8 cellular contexts compared by ENCODE assay signal in the genomic region with DNA sequence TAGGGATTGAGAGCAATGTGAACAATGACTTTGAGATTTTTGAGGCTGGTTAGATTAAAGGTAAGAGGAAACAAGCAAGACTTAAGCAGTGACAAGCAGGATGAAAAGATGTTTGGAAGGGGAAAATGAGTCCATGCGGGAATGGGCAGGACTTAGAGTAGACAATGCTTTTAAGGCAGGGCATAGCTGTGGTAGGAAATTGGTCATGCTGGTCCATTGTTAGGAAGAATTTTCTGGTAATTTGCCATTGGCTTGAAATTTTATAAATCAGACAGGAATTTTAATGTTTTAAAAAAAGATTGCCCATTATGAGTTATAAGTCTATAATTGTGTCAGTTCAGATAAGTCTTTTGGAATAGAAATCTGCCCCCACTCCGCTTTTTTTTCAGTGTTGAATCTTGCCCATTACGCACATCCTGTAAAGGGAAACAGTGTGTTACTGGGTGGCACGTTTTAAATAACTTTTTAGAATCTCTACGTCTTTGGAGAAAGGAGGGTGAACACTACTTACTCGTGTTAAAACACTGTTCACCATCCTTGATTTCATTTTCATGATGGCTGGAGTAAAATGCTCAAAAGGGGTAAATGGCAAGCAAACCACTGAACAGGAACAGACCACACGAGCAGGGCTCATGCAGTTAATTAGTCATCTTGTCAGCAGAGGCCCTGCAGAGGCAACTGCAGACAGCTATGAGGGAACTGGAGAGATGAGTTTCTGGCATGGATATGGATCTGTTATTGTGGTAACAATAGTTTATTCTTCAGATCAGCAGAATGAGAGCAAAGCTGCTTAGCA. TPM values are rescaled to one million over a fixed set of nuclear protein-coding genes. Genes with fewer than 3 reads are reported as not detected.
DNase-seq lines count a peak whose midpoint lies in the region; ATAC-seq and TF ChIP-seq lines count a peak whose summit lies in the region.

No MANE protein-coding gene starts in this region.

- in situ Hi-C loops in Panc1 (cut with HindIII; ENCODE audit: low pct_unique_long_range_greater_than_20kb, low sequenced_read_pairs): no loop called here

- H3K27me3 ChIP-seq in Panc1 (ENCODE audit: control insufficient read depth, insufficient read depth, low read length): no peaks in the 10 kb centered on the region

- no peaks in the 10 kb centered on the region; the same call in 1 of the 2 replicates for H3K36me3 ChIP-seq in Panc1 (ENCODE audit: control insufficient read depth, insufficient read depth, low read length)

- POLR2A ChIA-PET in Panc1 (lab: Charles Lee): no interaction called here

- TF ChIP-seq CTCF in AG09309 (IDR thresholded peaks at IDR 0.05; ENCODE audit: control insufficient read depth, insufficient read depth, low read depth, low read length, missing control alignments) (no peak), Panc1 (IDR thresholded peaks at IDR 0.05) (no peak), nephron progenitor cell (IDR thresholded peaks at IDR 0.05) (no peak)

- CTCF ChIA-PET in Panc1 (lab: Charles Lee): no interaction called here

- peaks cover 21% of the 10 kb centered on the region for H3K4me1 Mint-ChIP-seq in nephron progenitor cell

- ATAC-seq in GM18909 (IDR thresholded peaks at IDR 0.05; ENCODE audit: poor library complexity, unreplicated experiment) (peak; percentile 81), HG03064 (IDR thresholded peaks at IDR 0.05; ENCODE audit: low read depth, unreplicated experiment) (peak; percentile 75), Panc1 (peak; percentile 87), esophagus mucosa (peak; percentile 71), HG03025 (IDR thresholded peaks at IDR 0.05; ENCODE audit: low FRiP score, unreplicated experiment) (no peak)

- DNase-seq in AG09309 (ENCODE audit: low read depth) (peak; percentile 41), Panc1 (ENCODE audit: low read depth, low spot score) (peak; percentile 78), nephron progenitor cell (peak; percentile 36), NCI-H748 (lab: John Stamatoyannopoulos, UW; ENCODE audit: unreplicated experiment) (no peak)

- no peak overlapping the region for H3K4me3 ChIP-seq in AG09309 (ENCODE audit: control insufficient read depth, low read depth, low read length)
- no peak overlapping the region for H3K4me3 ChIP-seq in Panc1 (ENCODE audit: low read depth in 2 of 2, low read length in 2 of 2)

- peaks cover 33% of the 10 kb centered on the region for H3K4me1 ChIP-seq in Panc1 (ENCODE audit: control insufficient read depth, insufficient read depth, low read length)

- intact Hi-C loops in Panc1 (cut with micrococcal nuclease; ENCODE audit: unreplicated experiment): no loop called here

- H3K36me3 Mint-ChIP-seq in nephron progenitor cell (ENCODE audit: low read depth): peaks cover 1% of the 10 kb centered on the region

- no peaks in the 10 kb centered on the region for H3K9me3 Mint-ChIP-seq in nephron progenitor cell

- H3K4me3 Mint-ChIP-seq in nephron progenitor cell: no peak overlapping the region

- H3K9me3 ChIP-seq in Panc1 (ENCODE audit: control insufficient read depth, insufficient read depth, low read depth, low read length): no peaks in the 10 kb centered on the region

- no peaks in the 10 kb centered on the region for H3K27me3 Mint-ChIP-seq in nephron progenitor cell (ENCODE audit: low read depth, poor library complexity)

- H3K27ac Mint-ChIP-seq in nephron progenitor cell: no peak overlapping the region

- TSS peak; percentile 28 for BruUV-seq in Panc1 (replicated peaks; lab: Mats Ljungman, UMichigan)

- peak overlapping the region; percentile 6 for H3K27ac ChIP-seq in Panc1 (ENCODE audit: low read length)

RNA-seq across cellular contexts. Expression of a gene that starts 25.0 kb away (rescaled TPM):
- total RNA-seq in Panc1 (2021; ENCODE audit: unreplicated experiment) (96.0 TPM), esophagus mucosa (13.5 TPM)
- 88.3 TPM for polyA plus RNA-seq in Panc1 (2012; ENCODE audit: insufficient read length)
